ENCODE assay signal across 11 cellular contexts in genomic region chr2:109260116-109260855, GRCh38.
"Had no signal": no experiment of that assay in that cellular context is flagged by ENCODE, and none has a peak within 500 bp of the region (broad histone marks: within the 10 kb centered on the region; RNA-seq: fewer than 3 reads in every experiment).

No MANE protein-coding gene starts in this region.

- H2AFZ ChIP-seq: parathyroid adenoma had no signal

- H3K79me2 ChIP-seq: parathyroid adenoma had no signal

- H3K9me3 Mint-ChIP-seq: activated B cell treated with CpG ODN at 0.5 μM for 24 hours; activated CD4-positive, alpha-beta T cell treated with anti-CD3 and anti-CD28 coated beads, Interleukin-2, amount 10 ng/mL, durations not matched to agents 24 days and 14 days; neural crest cell had no signal

- H3K9me2 ChIP-seq: SK-N-SH had no signal

- H3K4me2 ChIP-seq: SK-N-SH had no signal

- H3K4me3 ChIP-seq: esophagus squamous epithelium, left lung, tibial nerve had no signal

- DNase-seq: activated B cell treated with CpG ODN at 0.5 μM for 24 hours; activated CD4-positive, alpha-beta T cell treated with anti-CD3 and anti-CD28 coated beads, Interleukin-2, amount 10 ng/mL, durations not matched to agents 24 days and 14 days; activated gamma-delta T cell treated with Interleukin-2 at 50 U/mL for 16 hours; aorta; esophagus squamous epithelium; foreskin fibroblast; left lung had no signal

- H3K4me1 Mint-ChIP-seq: neural crest cell had no signal

- H3K27me3 ChIP-seq: esophagus squamous epithelium, left lung, tibial nerve had no signal

- H3K9me3 ChIP-seq: esophagus squamous epithelium, left lung, SK-N-SH, tibial nerve had no signal

- H3K27ac Mint-ChIP-seq: activated B cell treated with CpG ODN at 0.5 μM for 24 hours; activated CD4-positive, alpha-beta T cell treated with anti-CD3 and anti-CD28 coated beads, Interleukin-2, amount 10 ng/mL, durations not matched to agents 24 days and 14 days had no signal

- H3K36me3 ChIP-seq: esophagus squamous epithelium, left lung, tibial nerve had no signal

- H3K4me3 Mint-ChIP-seq: activated B cell treated with CpG ODN at 0.5 μM for 24 hours; activated CD4-positive, alpha-beta T cell treated with anti-CD3 and anti-CD28 coated beads, Interleukin-2, amount 10 ng/mL, durations not matched to agents 24 days and 14 days; neural crest cell had no signal

- H3K27ac ChIP-seq: esophagus squamous epithelium, left lung, parathyroid adenoma, tibial nerve had no signal

- H3K27me3 Mint-ChIP-seq: activated B cell treated with CpG ODN at 0.5 μM for 24 hours had no signal
